ENCODE assay signal across 8 cellular contexts in genomic region chr2:102839668-102840388, GRCh38.
DNase-seq lines count a peak whose midpoint lies in the region; ATAC-seq and TF ChIP-seq lines count a peak whose summit lies in the region.

No MANE protein-coding gene starts in this region.

- intact Hi-C loops in CD4-positive, alpha-beta memory T cell (cut with micrococcal nuclease): no loop called here

- H3K4me1 ChIP-seq in CD4-positive, alpha-beta memory T cell (ENCODE audit: insufficient read depth, low read length): no peaks in the 10 kb centered on the region
- no peaks in the 10 kb centered on the region for H3K4me1 ChIP-seq in GM23338 (ENCODE audit: insufficient read depth)

- H3F3A ChIP-seq in GM23338 (replicated peaks; ENCODE audit: low read depth): no peaks in the 10 kb centered on the region

- H3K27me3 ChIP-seq in CD4-positive, alpha-beta memory T cell (ENCODE audit: insufficient read depth, low read length): no peaks in the 10 kb centered on the region
- no peaks in the 10 kb centered on the region for H3K27me3 ChIP-seq in GM23338 (ENCODE audit: insufficient read depth)

- no peaks in the 10 kb centered on the region for H4K20me1 ChIP-seq in GM23338 (replicated peaks; ENCODE audit: insufficient read depth)

- CTCF ChIA-PET in CD4-positive, alpha-beta memory T cell (lab: Charles Lee; ENCODE audit: partially characterized antibody): interaction anchor here (0.8 to 2.9 kb wide), 4 partner anchors 9 to 305 kb away, joined by 3 to 25 read pairs (median 3); no protein-coding TSS in a partner anchor

- H3K4me2 ChIP-seq in GM23338: no peak overlapping the region

- H3K4me1 Mint-ChIP-seq in CD4-positive, alpha-beta memory T cell: no peaks in the 10 kb centered on the region
- peaks cover 3% of the 10 kb centered on the region; the same call in 2 of the 3 replicates for H3K4me1 Mint-ChIP-seq in GM23338

- H3K4me3 ChIP-seq in CD4-positive, alpha-beta memory T cell (ENCODE audit: low read length in 2 of 2): no peak overlapping the region
- no peak overlapping the region for H3K4me3 ChIP-seq in GM23338

- H3K9me2 ChIP-seq in GM23338 (ENCODE audit: insufficient read depth): no peaks in the 10 kb centered on the region

- peaks cover 0 to 2% (median 0%) of the 10 kb centered on the region in 8 donors for H3K9me3 Mint-ChIP-seq in CD4-positive, alpha-beta memory T cell
- no peaks in the 10 kb centered on the region for H3K9me3 Mint-ChIP-seq in GM23338

- ATAC-seq in GM23338 (peak; percentile 34), GM18517 (IDR thresholded peaks at IDR 0.05; ENCODE audit: unreplicated experiment) (no peak)

- H3K27me3 Mint-ChIP-seq in CD4-positive, alpha-beta memory T cell: peaks cover 0 to 1% of the 10 kb centered on the region in 2 donors
- H3K27me3 Mint-ChIP-seq in GM23338 (ENCODE audit: insufficient read depth, low read depth, poor library complexity): peaks cover 1% of the 10 kb centered on the region

- POLR2A ChIA-PET in CD4-positive, alpha-beta memory T cell (lab: Charles Lee; ENCODE audit: partially characterized antibody): no interaction called here

- H3K36me3 ChIP-seq in CD4-positive, alpha-beta memory T cell (ENCODE audit: insufficient read depth, low read length): no peaks in the 10 kb centered on the region
- H3K36me3 ChIP-seq in GM23338 (ENCODE audit: insufficient read depth): no peaks in the 10 kb centered on the region

- peak in 4 of 5 donors; percentile 16 to 38 (median 31) for DNase-seq in CD4-positive, alpha-beta memory T cell
- DNase-seq in GM23338 (ENCODE audit: low spot score) (peak; percentile 89), NCI-H446 treated with DMSO at 0.1 percent for 48 hours (lab: John Stamatoyannopoulos, UW) (peak; percentile 71), amniotic epithelial cell (ENCODE audit: low read depth) (peak; percentile 13), hippocampal formation (lab: John Stamatoyannopoulos, UW) (peak; percentile 9 to 29)
- peak; percentile 5 for DNase-seq in stimulated activated CD4-positive, alpha-beta T cell treated with anti-CD3 and anti-CD28 coated beads, Interleukin-1b, Interleukin-23, amount 100 ng/mL, for 48 hours
- no peak for DNase-seq in activated effector memory CD4-positive, alpha-beta T cell treated with Interleukin-2 at 50 U/mL for 16 hours

- H2AFZ ChIP-seq in GM23338: no peak overlapping the region

- no peaks in the 10 kb centered on the region for H3K9me3 ChIP-seq in CD4-positive, alpha-beta memory T cell (ENCODE audit: control insufficient read depth in 1 of 2, low read length in 2 of 2)

- H3K27ac ChIP-seq in CD4-positive, alpha-beta memory T cell (ENCODE audit: low read depth, low read length): no peak overlapping the region
- H3K27ac ChIP-seq in GM23338 (ENCODE audit: low read depth): no peak overlapping the region

- H3K36me3 Mint-ChIP-seq in CD4-positive, alpha-beta memory T cell: no peaks in the 10 kb centered on the region
- no peaks in the 10 kb centered on the region for H3K36me3 Mint-ChIP-seq in GM23338 (ENCODE audit: low read depth)

- H3K79me2 ChIP-seq in GM23338 (replicated peaks; ENCODE audit: insufficient read depth): no peaks in the 10 kb centered on the region

- H3K27ac Mint-ChIP-seq in CD4-positive, alpha-beta memory T cell: no peak overlapping the region
- H3K27ac Mint-ChIP-seq in GM23338: no peak overlapping the region

- no peak overlapping the region for H3K4me3 Mint-ChIP-seq in CD4-positive, alpha-beta memory T cell
- no peak overlapping the region for H3K4me3 Mint-ChIP-seq in GM23338

- peak; percentile 64 to 93 for TF ChIP-seq CTCF in GM23338 (conservative IDR thresholded peaks at IDR 0.05; ENCODE audit: low read depth in 2 of 2)

TF ChIP-seq in GM23338, 12 proteins besides CTCF, POLR2A, EP300 and RAD21:
- TF ChIP-seq POLR2AphosphoS5 (IDR thresholded peaks at IDR 0.05; ENCODE audit: low read depth) (no peak), STAT1 (IDR thresholded peaks at IDR 0.05; ENCODE audit: unreplicated experiment) (no peak), EZH2phosphoT487 (IDR thresholded peaks at IDR 0.05; ENCODE audit: unreplicated experiment) (no peak), CREB1 (CRISPR knock-in tag; IDR thresholded peaks at IDR 0.05; ENCODE audit: low read depth) (no peak), ZNF462 (CRISPR knock-in tag; IDR thresholded peaks at IDR 0.05) (no peak), ZNF331 (CRISPR knock-in tag; IDR thresholded peaks at IDR 0.05; ENCODE audit: low read depth) (no peak), NANOG (IDR thresholded peaks at IDR 0.05; ENCODE audit: borderline replicate concordance) (no peak)
